In the genomic region with DNA sequence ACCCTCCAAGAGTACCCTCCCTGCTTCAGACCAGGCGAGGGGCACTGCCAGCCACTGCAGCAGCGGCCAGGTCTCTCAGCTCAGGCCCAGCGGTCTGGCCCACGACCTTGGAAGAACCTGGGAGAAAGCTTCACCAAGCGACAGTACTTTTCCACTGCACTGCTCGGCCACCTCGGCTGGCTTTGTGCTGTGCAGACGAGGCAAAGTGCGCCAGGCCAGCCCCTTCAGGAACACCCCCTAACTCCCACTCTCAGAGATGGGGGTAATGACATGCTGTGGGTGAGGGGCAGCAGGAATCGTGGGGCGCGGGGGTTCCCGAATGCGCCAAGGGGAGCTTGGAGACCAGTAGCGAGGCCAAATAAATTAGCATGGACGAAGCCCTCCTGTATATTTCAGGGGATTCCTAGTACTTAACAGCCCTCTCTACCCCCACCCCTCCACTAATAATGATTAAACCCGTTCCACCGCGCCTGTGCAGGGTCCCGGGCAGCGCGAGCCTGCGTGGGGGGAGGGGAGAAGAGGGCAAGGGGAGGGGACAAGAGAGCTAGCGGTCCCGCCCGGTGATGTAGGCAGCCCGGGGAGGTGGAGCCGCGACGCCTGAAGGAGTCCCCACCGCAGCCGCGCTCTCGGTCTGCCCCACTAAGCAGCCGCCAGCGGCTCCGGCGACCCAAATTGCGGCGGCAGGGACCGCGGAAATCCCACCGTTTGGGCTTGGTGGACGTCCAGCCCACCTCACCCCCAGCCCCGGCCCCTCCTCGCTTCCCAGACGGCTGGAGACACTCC, we compare ENCODE assay signal across 8 cellular contexts. TPM values are rescaled to one million over a fixed set of nuclear protein-coding genes. Genes with fewer than 3 reads are reported as not detected.
DNase-seq lines count a peak whose midpoint lies in the region; ATAC-seq and TF ChIP-seq lines count a peak whose summit lies in the region.

A gene with protein sequence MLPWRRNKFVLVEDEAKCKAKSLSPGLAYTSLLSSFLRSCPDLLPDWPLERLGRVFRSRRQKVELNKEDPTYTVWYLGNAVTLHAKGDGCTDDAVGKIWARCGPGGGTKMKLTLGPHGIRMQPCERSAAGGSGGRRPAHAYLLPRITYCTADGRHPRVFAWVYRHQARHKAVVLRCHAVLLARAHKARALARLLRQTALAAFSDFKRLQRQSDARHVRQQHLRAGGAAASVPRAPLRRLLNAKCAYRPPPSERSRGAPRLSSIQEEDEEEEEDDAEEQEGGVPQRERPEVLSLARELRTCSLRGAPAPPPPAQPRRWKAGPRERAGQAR (plus strand): TSS at position 629 of the 783 bp plus-strand sequence. CDS start 401 bp downstream, outside the sequence.

- peaks cover 15% of the 10 kb centered on the region for H3K27me3 Mint-ChIP-seq in endothelial cell (ENCODE audit: unreplicated experiment)
- H3K27me3 Mint-ChIP-seq in CD4-positive, alpha-beta memory T cell, result peaks cover 18 to 26% of the 10 kb centered on the region in 2 donors

- H3K9me3 ChIP-seq in BLaER1 treated with 17β-estradiol and CSF1 and Interleukin-3, amounts not matched to agents 10 nM and 100 nM (replicated peaks in 1 of 11), result no peaks in the 10 kb centered on the region
- no peaks in the 10 kb centered on the region for H3K9me3 ChIP-seq in CD4-positive, alpha-beta memory T cell (ENCODE audit: control insufficient read depth in 1 of 2, low read length in 2 of 2)

- H3K4me3 Mint-ChIP-seq in endothelial cell (ENCODE audit: unreplicated experiment), result peak within 1 kb of the TSS; percentile 86
- H3K4me3 Mint-ChIP-seq in CD4-positive, alpha-beta memory T cell, result no peak within 1 kb of the TSS

- H3K4me3 ChIP-seq in BLaER1 treated with 17β-estradiol and CSF1 and Interleukin-3, amounts not matched to agents 10 nM and 100 nM, result peak within 1 kb of the TSS; percentile 16 to 57 (median 42); a peak in 18 of 20 replicates
- H3K4me3 ChIP-seq in CD4-positive, alpha-beta memory T cell (ENCODE audit: low read length in 2 of 2), result no peak within 1 kb of the TSS

- H3K4me1 Mint-ChIP-seq in endothelial cell (ENCODE audit: unreplicated experiment), result peaks cover 3% of the 10 kb centered on the region
- H3K4me1 Mint-ChIP-seq in CD4-positive, alpha-beta memory T cell, result peaks cover 0 to 2% (median 0%) of the 10 kb centered on the region in 4 donors

- peaks cover 25 to 39% (median 35%) of the 10 kb centered on the region in 10 experiments for H3K4me1 ChIP-seq in BLaER1 treated with 17β-estradiol and CSF1 and Interleukin-3, amounts not matched to agents 10 nM and 100 nM
- no peaks in the 10 kb centered on the region for H3K4me1 ChIP-seq in CD4-positive, alpha-beta memory T cell (ENCODE audit: insufficient read depth, low read length)

- H3K27me3 ChIP-seq in BLaER1 treated with 17β-estradiol and CSF1 and Interleukin-3, amounts not matched to agents 10 nM and 100 nM, result peaks cover 42 to 73% (median 51%) of the 10 kb centered on the region in 11 experiments
- peaks cover 11% of the 10 kb centered on the region for H3K27me3 ChIP-seq in CD4-positive, alpha-beta memory T cell (ENCODE audit: insufficient read depth, low read length)

- ATAC-seq in GM18867 (IDR thresholded peaks at IDR 0.05; ENCODE audit: unreplicated experiment), result no peak

- peak; percentile 54 for DNase-seq in NCI-H2171 treated with DMSO at 0.1 percent for 48 hours (lab: John Stamatoyannopoulos, UW)
- DNase-seq in endothelial cell (ENCODE audit: low spot score), result peak; percentile 73
- DNase-seq in midbrain (lab: John Stamatoyannopoulos, UW), result peak; percentile 71
- no peak for DNase-seq in mesenteric fat pad (ENCODE audit: low spot score)
- no peak for DNase-seq in CD4-positive, alpha-beta memory T cell
- DNase-seq in HK-2 (ENCODE audit: unreplicated experiment), result no peak

- no peak for TF ChIP-seq CTCF in endothelial cell (IDR thresholded peaks at IDR 0.05; ENCODE audit: unreplicated experiment)

- H3K4me2 ChIP-seq in BLaER1 treated with 17β-estradiol and CSF1 and Interleukin-3, amounts not matched to agents 10 nM and 100 nM, result peak within 1 kb of the TSS; percentile 59 to 85 (median 78)

- intact Hi-C loops in CD4-positive, alpha-beta memory T cell (cut with micrococcal nuclease), result no loop called here

- no peak within 1 kb of the TSS for H3K27ac ChIP-seq in BLaER1 treated with 17β-estradiol and CSF1 and Interleukin-3, amounts not matched to agents 10 nM and 100 nM
- H3K27ac ChIP-seq in CD4-positive, alpha-beta memory T cell (ENCODE audit: low read depth, low read length), result no peak within 1 kb of the TSS

- POLR2A ChIA-PET in CD4-positive, alpha-beta memory T cell (lab: Charles Lee; ENCODE audit: partially characterized antibody), result no interaction called here

- H3K9me3 Mint-ChIP-seq in endothelial cell (ENCODE audit: unreplicated experiment), result no peaks in the 10 kb centered on the region
- peaks cover 0 to 2% (median 0%) of the 10 kb centered on the region in 8 donors for H3K9me3 Mint-ChIP-seq in CD4-positive, alpha-beta memory T cell

- no peak within 1 kb of the TSS for H3K27ac Mint-ChIP-seq in endothelial cell (ENCODE audit: unreplicated experiment)
- no peak within 1 kb of the TSS for H3K27ac Mint-ChIP-seq in CD4-positive, alpha-beta memory T cell

- H4K20me1 ChIP-seq in BLaER1 treated with 17β-estradiol and CSF1 and Interleukin-3, amounts not matched to agents 10 nM and 100 nM, result peaks cover 0 to 60% (median 34%) of the 10 kb centered on the region in 11 experiments; a peak in 16 of 22 replicates

- H3K36me3 ChIP-seq in BLaER1 treated with 17β-estradiol and CSF1 and Interleukin-3, amounts not matched to agents 10 nM and 100 nM, result no peaks in the 10 kb centered on the region
- no peaks in the 10 kb centered on the region for H3K36me3 ChIP-seq in CD4-positive, alpha-beta memory T cell (ENCODE audit: insufficient read depth, low read length)

- CTCF ChIA-PET in CD4-positive, alpha-beta memory T cell (lab: Charles Lee; ENCODE audit: partially characterized antibody), result interaction anchor here (1.5 kb wide), 1 partner anchor 29 kb away, joined by 3 read pairs; no protein-coding TSS in a partner anchor

- H3K36me3 Mint-ChIP-seq in endothelial cell (ENCODE audit: low read depth, unreplicated experiment), result no peaks in the 10 kb centered on the region
- H3K36me3 Mint-ChIP-seq in CD4-positive, alpha-beta memory T cell, result peaks cover 0 to 3% of the 10 kb centered on the region in 2 donors

- peak within 1 kb of the TSS in 5 of 11 experiments; percentile 9 to 56 (median 31); a peak in 5 of 22 replicates for H3K9ac ChIP-seq in BLaER1 treated with 17β-estradiol and CSF1 and Interleukin-3, amounts not matched to agents 10 nM and 100 nM

RNA-seq across cellular contexts. Expression of the gene that starts here (rescaled TPM):
- total RNA-seq in endothelial cell (ENCODE audit: unreplicated experiment), result 1.7 TPM
- 0.87 TPM for total RNA-seq in mesenteric fat pad
- total RNA-seq in CD4-positive, alpha-beta memory T cell, result not detected
- not detected for polyA plus RNA-seq in CD4-positive, alpha-beta memory T cell

Comparison
In these comparisons a context has a peak if more than half of its experiments do, and no peak if none do; other contexts are left out.
1. H3K4me3 ChIP-seq: peak in BLaER1 treated with 17β-estradiol and CSF1 and Interleukin-3, amounts not matched to agents 10 nM and 100 nM (10 of 10); none in CD4-positive, alpha-beta memory T cell (0 of 2).
2. DNase-seq: peak in NCI-H2171 treated with DMSO at 0.1 percent for 48 hours (single experiment), endothelial cell (single experiment) and midbrain (single experiment); none in mesenteric fat pad (single experiment), CD4-positive, alpha-beta memory T cell (0 of 5) and HK-2 (single experiment).